In the genomic region with DNA sequence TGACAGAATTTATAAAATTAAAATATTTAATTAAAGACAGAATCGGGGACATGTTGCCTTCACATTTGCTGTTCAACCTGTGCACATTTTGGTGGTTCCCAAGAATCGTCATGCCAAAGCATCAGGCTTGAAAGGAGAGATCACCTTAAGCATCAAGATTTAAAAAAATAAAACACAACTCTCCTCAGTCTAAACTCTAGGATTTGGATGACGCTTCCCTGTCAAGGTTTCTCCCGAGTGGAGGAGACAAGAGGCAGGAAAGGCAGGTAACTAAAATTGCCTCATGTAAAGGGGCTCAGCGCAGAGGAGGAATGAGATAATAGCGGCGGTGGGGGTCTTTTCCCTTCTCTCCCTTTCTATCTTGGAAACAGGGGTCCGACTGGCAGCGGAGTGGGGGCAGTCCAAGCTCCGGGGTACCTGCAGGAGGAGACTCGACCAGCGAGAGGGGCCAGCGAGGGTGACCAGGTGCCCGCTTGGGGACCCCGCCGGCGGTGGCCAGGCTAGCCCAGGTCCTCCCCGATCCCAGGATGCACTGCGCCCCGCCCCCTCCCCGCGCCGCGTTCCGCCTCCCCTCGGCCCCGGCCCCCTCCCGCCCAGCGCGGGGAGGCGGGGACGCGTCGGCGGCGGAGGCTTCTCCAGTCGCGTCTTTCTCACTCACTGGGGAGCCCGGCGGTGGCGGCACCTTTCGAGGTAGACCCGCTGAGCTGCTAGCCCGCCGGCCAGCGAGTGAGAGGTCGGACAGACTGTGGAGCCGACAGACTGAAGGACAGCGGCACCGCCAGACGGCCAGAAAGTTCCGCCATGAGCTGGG, we compare ENCODE assay signal across 8 cellular contexts. TPM values are rescaled to one million over a fixed set of nuclear protein-coding genes. Genes with fewer than 3 reads are reported as not detected.
DNase-seq lines count a peak whose midpoint lies in the region; FAIRE-seq and TF ChIP-seq lines count a peak whose summit lies in the region.

Gene FNBP1L (plus strand): TSS at position 638 of the 811 bp plus-strand sequence. CDS start 164 bp downstream, at position 802.

- H3K4me2 ChIP-seq in smooth muscle cell, result peak within 1 kb of the TSS; percentile 96

- peaks cover 27% of the 10 kb centered on the region for H3K4me1 ChIP-seq in smooth muscle cell (ENCODE audit: low read depth)

- peak; percentile 88 for DNase-seq in NCI-H2029 (lab: John Stamatoyannopoulos, UW)
- DNase-seq in central memory CD4-positive, alpha-beta T cell, result peak; percentile 54
- peak; percentile 40 for DNase-seq in smooth muscle cell (lab: John Stamatoyannopoulos, UW; ENCODE audit: unreplicated experiment)
- no peak for DNase-seq in NK-92 treated with Interleukin-12 subunit alpha and Interleukin-12 subunit beta, amount 100 ng/mL, for 24 hours (lab: John Stamatoyannopoulos, UW)
- no peak for DNase-seq in GF-D8 (lab: John Stamatoyannopoulos, UW)

- TF ChIP-seq CTCF in WI38 (IDR thresholded peaks at IDR 0.05; ENCODE audit: low read depth, low read length), result no peak
- no peak for TF ChIP-seq CTCF in smooth muscle cell (IDR thresholded peaks at IDR 0.05; ENCODE audit: borderline replicate concordance, insufficient read depth, poor library complexity, severe bottlenecking)

- H3K9me3 ChIP-seq in smooth muscle cell (replicated peaks; ENCODE audit: low read depth), result no peaks in the 10 kb centered on the region

- H3K79me2 ChIP-seq in smooth muscle cell (ENCODE audit: low read depth), result peaks cover 47% of the 10 kb centered on the region

- peak within 1 kb of the TSS; percentile 54 for H3K4me3 ChIP-seq in GM08714 (ENCODE audit: low read length)
- H3K4me3 ChIP-seq in WI38 (ENCODE audit: low read depth, low read length), result peak within 1 kb of the TSS; percentile 57
- H3K4me3 ChIP-seq in smooth muscle cell, result peak within 1 kb of the TSS; percentile 99

- H3K27ac ChIP-seq in smooth muscle cell (ENCODE audit: low read depth), result peak within 1 kb of the TSS; percentile 53

- H4K20me1 ChIP-seq in smooth muscle cell (ENCODE audit: low read depth), result peaks cover 35% of the 10 kb centered on the region

- no peaks in the 10 kb centered on the region for H3K36me3 ChIP-seq in smooth muscle cell (ENCODE audit: low read depth)

- peak; percentile 76 for FAIRE-seq in islet of Langerhans (lab: Jason Lieb, UNC)

- WGBS in smooth muscle cell (ENCODE audit: low lambda C conversion rate), result 3% methylated on average over 39 of the region's 52 CpGs

- no peaks in the 10 kb centered on the region for H3F3A ChIP-seq in smooth muscle cell (ENCODE audit: low read depth)

- H3K27me3 ChIP-seq in smooth muscle cell (ENCODE audit: low read depth), result no peaks in the 10 kb centered on the region

- peak within 1 kb of the TSS; percentile 87 for H3K9ac ChIP-seq in smooth muscle cell (ENCODE audit: low read depth)

- peak within 1 kb of the TSS; percentile 100 for H2AFZ ChIP-seq in smooth muscle cell (ENCODE audit: low read depth)

RNA-seq across cellular contexts. Expression of gene FNBP1L, which starts in this region (rescaled TPM):
- total RNA-seq in smooth muscle cell, result 60.4 and 77.9 TPM in 2 replicates
- 18.7 and 32.8 TPM in 2 replicates for polyA plus RNA-seq in smooth muscle cell

Comparison
In these comparisons a context has a peak if more than half of its experiments do, and no peak if none do; other contexts are left out.
1. DNase-seq: peak in NCI-H2029 (single experiment), central memory CD4-positive, alpha-beta T cell (single experiment) and smooth muscle cell (single experiment); none in NK-92 treated with Interleukin-12 subunit alpha and Interleukin-12 subunit beta, amount 100 ng/mL, for 24 hours (single experiment) and GF-D8 (single experiment).
2. Peak in every context shown above with its lines, with median percentiles within 50 percentile points of each other: H3K4me3 ChIP-seq.